8 cellular contexts compared by ENCODE assay signal in genomic region chr9:34546834-34547827, GRCh38. TPM values are rescaled to one million over a fixed set of nuclear protein-coding genes. Genes with fewer than 3 reads are reported as not detected.
A peak's percentile ranks its signal among the peaks of the same experiment; 100 is the strongest.
DNase-seq lines count a peak whose midpoint lies in the region; ATAC-seq, FAIRE-seq and TF ChIP-seq lines count a peak whose summit lies in the region.

No MANE protein-coding gene starts in this region.

- no peaks in the 10 kb centered on the region for H3K9me3 ChIP-seq in DND-41 (ENCODE audit: insufficient read depth, low read length, severe bottlenecking)
- H3K9me3 ChIP-seq in Loucy (ENCODE audit: insufficient read depth, low read depth, low read length), result no peaks in the 10 kb centered on the region
- H3K9me3 ChIP-seq in keratinocyte (ENCODE audit: control insufficient read depth, low read depth, low read length), result no peaks in the 10 kb centered on the region

- H3K4me1 ChIP-seq in DND-41 (ENCODE audit: insufficient read depth, low read length) (no peaks in the 10 kb centered on the region), Loucy (ENCODE audit: insufficient read depth, low read length, poor library complexity, severe bottlenecking) (no peaks in the 10 kb centered on the region), keratinocyte (ENCODE audit: control insufficient read depth, extremely low read depth, insufficient read depth, low read length) (no peaks in the 10 kb centered on the region)

- H2AFZ ChIP-seq in DND-41 (ENCODE audit: low read depth, low read length) (no peak overlapping the region), Loucy (ENCODE audit: low read length) (no peak overlapping the region), keratinocyte (ENCODE audit: control insufficient read depth, low read length) (no peak overlapping the region)

- FAIRE-seq in bronchial epithelial cell (lab: Jason Lieb, UNC) (no peak), keratinocyte (lab: Jason Lieb, UNC) (peak; percentile 61)

- H3F3A ChIP-seq in Loucy (ENCODE audit: low read depth), result no peaks in the 10 kb centered on the region

- H3K9me2 ChIP-seq in Loucy (replicated peaks; ENCODE audit: low read depth, low read length), result no peaks in the 10 kb centered on the region

- H3K9me1 ChIP-seq in keratinocyte (ENCODE audit: control insufficient read depth, extremely low read depth, insufficient read depth, low read length), result no peaks in the 10 kb centered on the region

- H3K36me3 ChIP-seq in DND-41 (ENCODE audit: insufficient read depth, low read length) (no peaks in the 10 kb centered on the region), Loucy (ENCODE audit: insufficient read depth, low read length) (no peaks in the 10 kb centered on the region), bronchial epithelial cell (ENCODE audit: control insufficient read depth, insufficient read depth, low read length) (no peaks in the 10 kb centered on the region), keratinocyte (ENCODE audit: control insufficient read depth in 2 of 2, extremely low read depth in 1 of 2, insufficient read depth in 2 of 2, low read length in 2 of 2) (no peaks in the 10 kb centered on the region)

- H3K27ac ChIP-seq in DND-41 (ENCODE audit: low read length) (no peak overlapping the region), keratinocyte (ENCODE audit: control insufficient read depth, insufficient read depth, low read length) (no peak overlapping the region)

- ATAC-seq in DND-41 (ENCODE audit: insufficient read depth, low read depth), result peak; percentile 54; the same call in 2 of the 3 replicates
- no peak for ATAC-seq in GM19328 (IDR thresholded peaks at IDR 0.05; ENCODE audit: unreplicated experiment)
- no peak for ATAC-seq in GM18870 (IDR thresholded peaks at IDR 0.05; ENCODE audit: unreplicated experiment)

- TF ChIP-seq CTCF in DND-41 (IDR thresholded peaks at IDR 0.05; ENCODE audit: borderline replicate concordance, extremely low read depth, low read length, poor library complexity, severe bottlenecking) (peak; percentile 66), Loucy (conservative IDR thresholded peaks at IDR 0.05; ENCODE audit: low read length) (peak; percentile 85), bronchial epithelial cell (IDR thresholded peaks at IDR 0.05; ENCODE audit: insufficient read depth, low read length, severe bottlenecking) (peak; percentile 81), keratinocyte (optimal IDR thresholded peaks at IDR 0.05 in 1 of 3, IDR thresholded peaks at IDR 0.05 in 1 of 3, conservative IDR thresholded peaks at IDR 0.05 in 1 of 3; ENCODE audit: extremely low read depth in 1 of 3, insufficient read depth in 2 of 3, low read length in 3 of 3) (peak; percentile 71 to 86 (median 73))

- H3K4me3 ChIP-seq in DND-41 (ENCODE audit: low read depth in 1 of 2, low read length in 2 of 2) (no peak overlapping the region), Loucy (ENCODE audit: low read length, poor library complexity, severe bottlenecking) (no peak overlapping the region), bronchial epithelial cell (ENCODE audit: low read depth, low read length) (no peak overlapping the region), keratinocyte (ENCODE audit: control insufficient read depth in 2 of 3, extremely low read depth in 1 of 3, insufficient read depth in 2 of 3, low read depth in 1 of 3, low read length in 3 of 3) (no peak overlapping the region)

- H3K4me2 ChIP-seq in DND-41 (ENCODE audit: insufficient read depth, low read length) (no peak overlapping the region), Loucy (ENCODE audit: low read depth, low read length, poor library complexity, severe bottlenecking) (no peak overlapping the region), keratinocyte (ENCODE audit: control insufficient read depth, extremely low read depth, insufficient read depth, low read depth, low read length) (no peak overlapping the region)

- H4K20me1 ChIP-seq in DND-41 (ENCODE audit: insufficient read depth, low read length), result no peaks in the 10 kb centered on the region
- no peaks in the 10 kb centered on the region for H4K20me1 ChIP-seq in Loucy (ENCODE audit: insufficient read depth, low read length, poor library complexity, severe bottlenecking)
- H4K20me1 ChIP-seq in keratinocyte (ENCODE audit: control insufficient read depth, extremely low read depth, insufficient read depth, low read length), result peaks cover 6% of the 10 kb centered on the region

- dilution Hi-C loops in keratinocyte (cut with MboI; ENCODE audit: extremely low pct_ligation_motif_present, low sequenced_read_pairs), result no loop called here

- H3K27me3 ChIP-seq in DND-41 (ENCODE audit: insufficient read depth, low read length, poor library complexity) (no peaks in the 10 kb centered on the region), Loucy (ENCODE audit: insufficient read depth, low read length, poor library complexity, severe bottlenecking) (no peaks in the 10 kb centered on the region), bronchial epithelial cell (ENCODE audit: control insufficient read depth, insufficient read depth, low read length) (peaks cover 1% of the 10 kb centered on the region), keratinocyte (ENCODE audit: control insufficient read depth, extremely low read depth, insufficient read depth, low read length) (peaks cover 15% of the 10 kb centered on the region)

- H3K9ac ChIP-seq in DND-41 (ENCODE audit: low read depth, low read length) (no peak overlapping the region), Loucy (ENCODE audit: low read depth, low read length, poor library complexity, severe bottlenecking) (no peak overlapping the region), keratinocyte (ENCODE audit: control insufficient read depth, extremely low read depth, insufficient read depth, low read length) (no peak overlapping the region)

- DNase-seq in DND-41 (peak; percentile 36), T-helper 2 cell (peak in 3 of 5 experiments; percentile 21 to 62 (median 37)), bronchial epithelial cell (ENCODE audit: low read depth) (peak; percentile 48), keratinocyte (ENCODE audit: low read depth, low spot score) (no peak)
- DNase-seq in stimulated activated CD4-positive, alpha-beta T cell treated with anti-CD3 and anti-CD28 coated beads, Interleukin-1b, Interleukin-23, amount 100 ng/mL, for 48 hours, result peak; percentile 73

- no peaks in the 10 kb centered on the region for H3K79me2 ChIP-seq in DND-41 (ENCODE audit: insufficient read depth, low read length)
- H3K79me2 ChIP-seq in Loucy (ENCODE audit: insufficient read depth, low read length), result no peaks in the 10 kb centered on the region
- H3K79me2 ChIP-seq in keratinocyte (ENCODE audit: control insufficient read depth, insufficient read depth, low read length), result no peaks in the 10 kb centered on the region

RNA-seq across cellular contexts. Expression of gene ENHO, which starts 24.3 kb away (rescaled TPM):
- total RNA-seq in bronchial epithelial cell, result 0.13 TPM in 1 of 2 replicates, not detected in the other
- polyA plus RNA-seq in keratinocyte, result 0.06 TPM in 1 of 3 replicates, not detected in the others
- not detected for polyA plus RNA-seq in keratinocyte (2011; ENCODE audit: low read depth)
- polyA plus RNA-seq in keratinocyte (2011; cell fraction: cytosol; rRNA removed), result 0.06 TPM in 1 of 2 replicates, not detected in the other
- polyA plus RNA-seq in keratinocyte (2011; cell fraction: nucleus; rRNA removed), result not detected in 2 replicates
- polyA plus RNA-seq in keratinocyte (2012; ENCODE audit: low replicate concordance), result not detected in 2 replicates
- polyA minus RNA-seq in keratinocyte, result not detected in 3 replicates
- polyA minus RNA-seq in keratinocyte (2011; cell fraction: cytosol; rRNA and poly(A)+ RNA removed), result not detected
- polyA minus RNA-seq in keratinocyte (2011; cell fraction: nucleus; rRNA and poly(A)+ RNA removed), result not detected in 2 replicates

RNA-seq across cellular contexts. Expression of gene CNTFR, which starts 42.4 kb away (rescaled TPM):
- not detected in 2 replicates for total RNA-seq in bronchial epithelial cell
- polyA plus RNA-seq in keratinocyte, result 0.42 to 1.5 TPM (median 0.66 TPM) in 3 replicates
- not detected for polyA plus RNA-seq in keratinocyte (2011; ENCODE audit: low read depth)
- 0.60 and 2.1 TPM in 2 replicates for polyA plus RNA-seq in keratinocyte (2011; cell fraction: cytosol; rRNA removed)
- 1.9 and 4.1 TPM in 2 replicates for polyA plus RNA-seq in keratinocyte (2011; cell fraction: nucleus; rRNA removed)
- 1.8 TPM in 1 of 2 replicates, not detected in the other for polyA plus RNA-seq in keratinocyte (2012; ENCODE audit: low replicate concordance)
- polyA minus RNA-seq in keratinocyte, result 0.76 to 2.2 TPM (median 1.0 TPM) in 3 replicates
- polyA minus RNA-seq in keratinocyte (2011; cell fraction: cytosol; rRNA and poly(A)+ RNA removed), result not detected
- polyA minus RNA-seq in keratinocyte (2011; cell fraction: nucleus; rRNA and poly(A)+ RNA removed), result 1.7 TPM in 2 replicates
